11 cellular contexts compared by ENCODE assay signal in genomic region chr3:58683001-58683845, GRCh38. TPM values are rescaled to one million over a fixed set of nuclear protein-coding genes. Genes with fewer than 3 reads are reported as not detected.
DNase-seq lines count a peak whose midpoint lies in the region; ATAC-seq and TF ChIP-seq lines count a peak whose summit lies in the region.
"Had no signal": no experiment of that assay in that cellular context is flagged by ENCODE, and none has a peak within 500 bp of the region (broad histone marks: within the 10 kb centered on the region; RNA-seq: fewer than 3 reads in every experiment).

No MANE protein-coding gene starts in this region.

- H2BK5ac ChIP-seq in trophoblast cell (ENCODE audit: low read depth, low read length, poor library complexity), result no peak overlapping the region

- H3K4me1 Mint-ChIP-seq in activated naive CD8-positive, alpha-beta T cell treated with anti-CD3 and anti-CD28 coated beads for 36 hours, result peaks cover 11% of the 10 kb centered on the region
- peaks cover 21% of the 10 kb centered on the region for H3K4me1 Mint-ChIP-seq in nephron progenitor cell

- H3K36me3 Mint-ChIP-seq in activated naive CD8-positive, alpha-beta T cell treated with anti-CD3 and anti-CD28 coated beads for 36 hours, result no peaks in the 10 kb centered on the region
- peaks cover 42% of the 10 kb centered on the region for H3K36me3 Mint-ChIP-seq in nephron progenitor cell (ENCODE audit: low read depth)

- no peak overlapping the region for H3K27ac Mint-ChIP-seq in activated naive CD8-positive, alpha-beta T cell treated with anti-CD3 and anti-CD28 coated beads for 36 hours
- H3K27ac Mint-ChIP-seq in nephron progenitor cell, result no peak overlapping the region
- H3K27ac Mint-ChIP-seq: activated CD4-positive, alpha-beta T cell treated with anti-CD3 and anti-CD28 coated beads, Interleukin-2, amount 10 ng/mL, durations not matched to agents 24 days and 14 days had no signal

- no peak overlapping the region for H2BK12ac ChIP-seq in trophoblast cell (ENCODE audit: low read length)

- H3K23ac ChIP-seq in trophoblast cell (ENCODE audit: low read length), result no peak overlapping the region

- H3K4me1 ChIP-seq in upper lobe of right lung (no peaks in the 10 kb centered on the region), trophoblast cell (ENCODE audit: control insufficient read depth in 1 of 2, insufficient read depth in 2 of 2, low read length in 2 of 2) (no peaks in the 10 kb centered on the region)
- H3K4me1 ChIP-seq: esophagus squamous epithelium had no signal

- no CpG with 5 or more reads among the region's 8 CpGs for WGBS in trophoblast cell (ENCODE audit: extremely low coverage, insufficient coverage, insufficient read length)

- H2BK120ac ChIP-seq in trophoblast cell (ENCODE audit: insufficient read depth, low read length, poor library complexity), result no peak overlapping the region

- ATAC-seq in HG03175 (IDR thresholded peaks at IDR 0.05; ENCODE audit: unreplicated experiment) (peak; percentile 50), upper lobe of right lung (peak; percentile 51), omental fat pad (ENCODE audit: low FRiP score) (no peak)

- no peak overlapping the region for H3K4me3 ChIP-seq in upper lobe of right lung
- H3K4me3 ChIP-seq in trophoblast cell (ENCODE audit: low read depth, low read length), result no peak overlapping the region
- H3K4me3 ChIP-seq: esophagus squamous epithelium had no signal

- H3K27me3 ChIP-seq in upper lobe of right lung (no peaks in the 10 kb centered on the region), trophoblast cell (ENCODE audit: insufficient read depth, low read length) (no peaks in the 10 kb centered on the region)

- no peaks in the 10 kb centered on the region for H3K79me2 ChIP-seq in trophoblast cell (ENCODE audit: control insufficient read depth, insufficient read depth, low read length, poor library complexity)

- no peaks in the 10 kb centered on the region for H3K9me3 Mint-ChIP-seq in activated naive CD8-positive, alpha-beta T cell treated with anti-CD3 and anti-CD28 coated beads for 36 hours
- peaks cover 49% of the 10 kb centered on the region for H3K9me3 Mint-ChIP-seq in nephron progenitor cell
- H3K9me3 Mint-ChIP-seq: activated CD4-positive, alpha-beta T cell treated with anti-CD3 and anti-CD28 coated beads, Interleukin-2, amount 10 ng/mL, durations not matched to agents 24 days and 14 days had no signal

- H3K27me3 Mint-ChIP-seq in activated naive CD8-positive, alpha-beta T cell treated with anti-CD3 and anti-CD28 coated beads for 36 hours, result peaks cover 36% of the 10 kb centered on the region
- H3K27me3 Mint-ChIP-seq in nephron progenitor cell (ENCODE audit: low read depth, poor library complexity), result peaks cover 3% of the 10 kb centered on the region

- H3K4ac ChIP-seq in trophoblast cell (ENCODE audit: low read depth, low read length), result no peak overlapping the region

- TF ChIP-seq CTCF in upper lobe of right lung (IDR thresholded peaks at IDR 0.05) (no peak), nephron progenitor cell (IDR thresholded peaks at IDR 0.05) (no peak), omental fat pad (IDR thresholded peaks at IDR 0.05) (no peak)

- no peak overlapping the region for H3K18ac ChIP-seq in trophoblast cell (ENCODE audit: low read length)

- H2AK5ac ChIP-seq in trophoblast cell (ENCODE audit: low read length), result no peak overlapping the region

- intact Hi-C loops in upper lobe of right lung (cut with DNase I), result no loop called here

- H4K91ac ChIP-seq in trophoblast cell (ENCODE audit: low read depth, low read length), result no peak overlapping the region

- H3K27ac ChIP-seq in upper lobe of right lung, result no peak overlapping the region
- no peak overlapping the region for H3K27ac ChIP-seq in trophoblast cell (ENCODE audit: low read depth, low read length)
- H3K27ac ChIP-seq: esophagus squamous epithelium had no signal

- no peaks in the 10 kb centered on the region for H3K79me1 ChIP-seq in trophoblast cell (ENCODE audit: low read length)

- no peak overlapping the region for H3K4me2 ChIP-seq in trophoblast cell (ENCODE audit: low read length)

- no peak overlapping the region for H4K12ac ChIP-seq in trophoblast cell (ENCODE audit: low read depth, low read length)

- no peak overlapping the region for H3K9ac ChIP-seq in trophoblast cell (ENCODE audit: low read length)

- no peaks in the 10 kb centered on the region for H3K36me3 ChIP-seq in upper lobe of right lung
- H3K36me3 ChIP-seq in trophoblast cell (ENCODE audit: control insufficient read depth in 1 of 2, insufficient read depth in 2 of 2, low read length in 2 of 2), result no peaks in the 10 kb centered on the region
- H3K36me3 ChIP-seq: esophagus squamous epithelium had no signal

- no peak overlapping the region for H2AFZ ChIP-seq in trophoblast cell (ENCODE audit: insufficient read depth, low read length, poor library complexity)

- H3K9me3 ChIP-seq in upper lobe of right lung (no peaks in the 10 kb centered on the region), trophoblast cell (ENCODE audit: insufficient read depth, low read depth, low read length) (peaks cover 9% of the 10 kb centered on the region)
- H3K9me3 ChIP-seq: esophagus squamous epithelium had no signal

- H3K4me3 Mint-ChIP-seq in activated naive CD8-positive, alpha-beta T cell treated with anti-CD3 and anti-CD28 coated beads for 36 hours, result no peak overlapping the region
- H3K4me3 Mint-ChIP-seq in nephron progenitor cell, result no peak overlapping the region
- H3K4me3 Mint-ChIP-seq: activated CD4-positive, alpha-beta T cell treated with anti-CD3 and anti-CD28 coated beads, Interleukin-2, amount 10 ng/mL, durations not matched to agents 24 days and 14 days had no signal

- H4K8ac ChIP-seq in trophoblast cell (ENCODE audit: low read depth, low read length), result no peak overlapping the region

- DNase-seq in stimulated activated CD4-positive, alpha-beta T cell treated with anti-CD3 and anti-CD28 coated beads, Interleukin-15, amount 100 ng/mL, for 24 hours, result peak; percentile 43
- no peak for DNase-seq in stimulated activated CD4-positive, alpha-beta T cell treated with anti-CD3 and anti-CD28 coated beads, Interleukin-4, amount 100 ng/mL, for 24 hours
- peak; percentile 31 for DNase-seq in activated naive CD8-positive, alpha-beta T cell treated with anti-CD3 and anti-CD28 coated beads for 36 hours
- DNase-seq in upper lobe of right lung (no peak), nephron progenitor cell (no peak), omental fat pad (ENCODE audit: low spot score) (no peak), trophoblast cell (no peak)
- DNase-seq: activated CD4-positive, alpha-beta T cell treated with anti-CD3 and anti-CD28 coated beads, Interleukin-2, amount 10 ng/mL, durations not matched to agents 24 days and 14 days; DND-41; esophagus squamous epithelium had no signal

- H3K14ac ChIP-seq in trophoblast cell (ENCODE audit: low read length), result no peak overlapping the region

RNA-seq across cellular contexts. Expression of gene FAM3D, which starts 16.6 kb away (rescaled TPM):
- total RNA-seq in activated naive CD8-positive, alpha-beta T cell treated with anti-CD3 and anti-CD28 coated beads for 36 hours, result not detected
- total RNA-seq in upper lobe of right lung (4.0 TPM), omental fat pad (1 to 10 TPM in 1 of 4 donors, not detected in 3; 2.2 TPM)
- not detected in 2 replicates for polyA plus RNA-seq in trophoblast cell (2013)
- total RNA-seq: activated CD4-positive, alpha-beta T cell treated with anti-CD3 and anti-CD28 coated beads, Interleukin-2, amount 10 ng/mL, durations not matched to agents 24 days and 14 days had no signal

Comparison
In these comparisons a context has a peak if more than half of its experiments do, and no peak if none do; other contexts are left out.
1. DNase-seq: peak in stimulated activated CD4-positive, alpha-beta T cell treated with anti-CD3 and anti-CD28 coated beads, Interleukin-15, amount 100 ng/mL, for 24 hours (single experiment) and activated naive CD8-positive, alpha-beta T cell treated with anti-CD3 and anti-CD28 coated beads for 36 hours (single experiment); none in stimulated activated CD4-positive, alpha-beta T cell treated with anti-CD3 and anti-CD28 coated beads, Interleukin-4, amount 100 ng/mL, for 24 hours (single experiment), upper lobe of right lung (single experiment), nephron progenitor cell (single experiment), omental fat pad (single experiment) and trophoblast cell (0 of 2).